38 cellular contexts compared by ENCODE assay signal in the genomic region with DNA sequence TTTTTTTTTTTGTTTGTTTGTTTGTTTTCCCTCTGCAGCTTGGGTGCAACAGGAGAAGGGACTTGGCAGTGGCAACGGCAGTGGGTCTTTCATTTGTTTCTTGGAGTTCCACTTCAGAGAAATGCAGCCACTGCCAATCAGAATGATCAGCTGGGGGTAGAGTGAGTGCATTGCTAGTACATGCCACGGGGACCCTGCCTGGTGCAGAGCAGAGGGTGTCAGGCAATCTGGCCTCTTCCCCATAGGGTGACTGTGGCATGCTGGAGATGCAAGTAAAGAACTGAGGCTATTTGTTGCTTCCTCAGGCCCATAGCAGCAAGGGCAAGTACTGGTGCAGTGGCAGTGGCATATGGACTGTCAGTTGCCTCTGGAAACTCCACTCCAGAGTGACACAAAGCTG.
"Had no signal": no experiment of that assay in that cellular context is flagged by ENCODE, and none has a peak within 500 bp of the region (broad histone marks: within the 10 kb centered on the region; RNA-seq: fewer than 3 reads in every experiment).

No MANE protein-coding gene starts in this region.

- H3K4me1 ChIP-seq: ascending aorta, body of pancreas, breast epithelium had no signal

- ATAC-seq: activated naive CD4-positive, alpha-beta T cell treated with anti-CD3 and anti-CD28 coated beads, Interleukin-2, amount 50 U/mL, for 72 hours; activated naive CD8-positive, alpha-beta T cell treated with anti-CD3 and anti-CD28 coated beads, Interleukin-2, amount 50 U/mL, for 24 hours; activated T-cell treated with anti-CD3 and anti-CD28 coated beads, Interleukin-2, amount 50 U/mL, for 4 hours; activated T-cell treated with anti-CD3 and anti-CD28 coated beads, Interleukin-2, amount 50 U/mL, for 72 hours; activated T-helper 17 cell treated with anti-CD3 and anti-CD28 coated beads, Interleukin-2, amount 50 U/mL, for 72 hours; body of pancreas had no signal

- DNase-seq: activated effector memory CD4-positive, alpha-beta T cell treated with anti-CD3 and anti-CD28 coated beads, Interleukin-2, amount 50 U/mL, for 16 hours; activated effector memory CD4-positive, alpha-beta T cell treated with Interleukin-2 at 50 U/mL for 16 hours; activated gamma-delta T cell; activated gamma-delta T cell treated with Interleukin-2 at 50 U/mL for 16 hours; activated naive CD4-positive, alpha-beta T cell; activated naive CD4-positive, alpha-beta T cell treated with anti-CD3 and anti-CD28 coated beads for 36 hours; activated naive CD4-positive, alpha-beta T cell treated with anti-CD3 and anti-CD28 coated beads, Interleukin-2, amount 10 ng/mL, durations not matched to agents 7 days and 5 days; activated naive CD4-positive, alpha-beta T cell treated with anti-CD3 and anti-CD28 coated beads, Interleukin-2, amount 50 U/mL, for 16 hours; activated naive CD4-positive, alpha-beta T cell treated with Interleukin-2 at 50 U/mL for 16 hours; activated naive CD8-positive, alpha-beta T cell treated with anti-CD3 and anti-CD28 coated beads for 36 hours; activated naive CD8-positive, alpha-beta T cell treated with anti-CD3 and anti-CD28 coated beads, Interleukin-2, amount 10 ng/mL, durations not matched to agents 7 days and 5 days; activated naive CD8-positive, alpha-beta T cell treated with anti-CD3 and anti-CD28 coated beads, Interleukin-2, amount 50 U/mL, for 24 hours; activated T-cell treated with anti-CD3 and anti-CD28 coated beads, Interleukin-2, amount 50 U/mL, for 1 hour; activated T-cell treated with anti-CD3 and anti-CD28 coated beads, Interleukin-2, amount 50 U/mL, for 24 hours; activated T-cell treated with anti-CD3 and anti-CD28 coated beads, Interleukin-2, amount 50 U/mL, for 4 hours; activated T-cell treated with anti-CD3 and anti-CD28 coated beads, Interleukin-2, amount 50 U/mL, for 48 hours; activated T-cell treated with anti-CD3 and anti-CD28 coated beads, Interleukin-2, amount 50 U/mL, for 72 hours; adrenal gland; amniotic stem cell; amygdala; anterior cingulate cortex; aorta; body of pancreas; brain microvascular endothelial cell; caudate nucleus; central memory CD4-positive, alpha-beta T cell; cerebellar nuclear complex had no signal

- H3K9me3 ChIP-seq: adrenal gland, ascending aorta, body of pancreas, breast epithelium had no signal

- H3K27me3 ChIP-seq: adrenal gland, ascending aorta, body of pancreas, brain microvascular endothelial cell, breast epithelium, cardiac muscle cell had no signal

- H3K27ac Mint-ChIP-seq: activated naive CD4-positive, alpha-beta T cell treated with anti-CD3 and anti-CD28 coated beads for 36 hours; activated naive CD4-positive, alpha-beta T cell treated with anti-CD3 and anti-CD28 coated beads, Interleukin-2, amount 10 ng/mL, durations not matched to agents 7 days and 5 days; activated naive CD4-positive, alpha-beta T cell treated with anti-CD3 and anti-CD28 coated beads, Interleukin-2, amount 50 U/mL, for 24 hours; activated naive CD8-positive, alpha-beta T cell; activated naive CD8-positive, alpha-beta T cell treated with anti-CD3 and anti-CD28 coated beads for 36 hours; activated naive CD8-positive, alpha-beta T cell treated with anti-CD3 and anti-CD28 coated beads, Interleukin-2, amount 10 ng/mL, durations not matched to agents 7 days and 5 days; activated naive CD8-positive, alpha-beta T cell treated with anti-CD3 and anti-CD28 coated beads, Interleukin-2, amount 50 U/mL, for 24 hours; activated T-cell treated with anti-CD3 and anti-CD28 coated beads, Interleukin-2, amount 50 U/mL, for 24 hours; activated T-cell treated with anti-CD3 and anti-CD28 coated beads, Interleukin-2, amount 50 U/mL, for 72 hours; activated T-helper 1 cell treated with anti-CD3 and anti-CD28 coated beads, Interleukin-12 subunit alpha, Interleukin-12 subunit beta, Interleukin-2, Interleukin-4 antibody, amounts not matched to agents 30 ng/mL and 10 ng/mL and 1 ng/mL, durations not matched to agents 14 hours and 24 hours and 36 hours; activated T-helper 17 cell treated with anti-CD3 and anti-CD28 coated beads, Interleukin-2, amount 50 U/mL, for 72 hours; activated T-helper 2 cell treated with anti-CD3 and anti-CD28 coated beads, Interferon-gamma antibody, Interleukin-2, Interleukin-4, amounts not matched to agents 10 μg/mL and 5 μg/mL and 100 μg/mL, durations not matched to agents 14 hours and 24 hours and 36 hours; brain had no signal

- H3K36me3 ChIP-seq: adrenal gland, ascending aorta, brain microvascular endothelial cell, breast epithelium, cardiac muscle cell had no signal

- H3K27ac ChIP-seq: adrenal gland, ascending aorta, body of pancreas, brain microvascular endothelial cell, breast epithelium, cardiac muscle cell had no signal

- H3K36me3 Mint-ChIP-seq: activated naive CD4-positive, alpha-beta T cell treated with anti-CD3 and anti-CD28 coated beads, Interleukin-2, amount 10 ng/mL, durations not matched to agents 7 days and 5 days; activated naive CD4-positive, alpha-beta T cell treated with anti-CD3 and anti-CD28 coated beads, Interleukin-2, amount 50 U/mL, for 24 hours; activated naive CD4-positive, alpha-beta T cell treated with anti-CD3 and anti-CD28 coated beads, Interleukin-2, amount 50 U/mL, for 72 hours; activated naive CD8-positive, alpha-beta T cell; activated naive CD8-positive, alpha-beta T cell treated with anti-CD3 and anti-CD28 coated beads for 36 hours; activated naive CD8-positive, alpha-beta T cell treated with anti-CD3 and anti-CD28 coated beads, Interleukin-2, amount 10 ng/mL, durations not matched to agents 7 days and 5 days; brain had no signal

- H3K4me1 Mint-ChIP-seq: activated naive CD4-positive, alpha-beta T cell treated with anti-CD3 and anti-CD28 coated beads, Interleukin-2, amount 10 ng/mL, durations not matched to agents 7 days and 5 days; activated naive CD4-positive, alpha-beta T cell treated with anti-CD3 and anti-CD28 coated beads, Interleukin-2, amount 50 U/mL, for 24 hours; activated naive CD8-positive, alpha-beta T cell treated with anti-CD3 and anti-CD28 coated beads for 36 hours; activated naive CD8-positive, alpha-beta T cell treated with anti-CD3 and anti-CD28 coated beads, Interleukin-2, amount 10 ng/mL, durations not matched to agents 7 days and 5 days; activated naive CD8-positive, alpha-beta T cell treated with anti-CD3 and anti-CD28 coated beads, Interleukin-2, amount 50 U/mL, for 24 hours; activated T-helper 17 cell treated with anti-CD3 and anti-CD28 coated beads, Interleukin-2, amount 50 U/mL, for 72 hours; brain; central memory CD8-positive, alpha-beta T cell had no signal

- H3K4me3 ChIP-seq: adrenal gland, ascending aorta, body of pancreas, breast epithelium, cardiac muscle cell had no signal

- H3K4me3 Mint-ChIP-seq: activated naive CD4-positive, alpha-beta T cell treated with anti-CD3 and anti-CD28 coated beads for 36 hours; activated naive CD4-positive, alpha-beta T cell treated with anti-CD3 and anti-CD28 coated beads, Interleukin-2, amount 10 ng/mL, durations not matched to agents 7 days and 5 days; activated naive CD4-positive, alpha-beta T cell treated with anti-CD3 and anti-CD28 coated beads, Interleukin-2, amount 50 U/mL, for 24 hours; activated naive CD8-positive, alpha-beta T cell; activated naive CD8-positive, alpha-beta T cell treated with anti-CD3 and anti-CD28 coated beads for 36 hours; activated naive CD8-positive, alpha-beta T cell treated with anti-CD3 and anti-CD28 coated beads, Interleukin-2, amount 10 ng/mL, durations not matched to agents 7 days and 5 days; activated naive CD8-positive, alpha-beta T cell treated with anti-CD3 and anti-CD28 coated beads, Interleukin-2, amount 50 U/mL, for 24 hours; activated T-cell treated with anti-CD3 and anti-CD28 coated beads, Interleukin-2, amount 50 U/mL, for 24 hours; activated T-cell treated with anti-CD3 and anti-CD28 coated beads, Interleukin-2, amount 50 U/mL, for 4 hours; activated T-cell treated with anti-CD3 and anti-CD28 coated beads, Interleukin-2, amount 50 U/mL, for 72 hours; activated T-helper 1 cell treated with anti-CD3 and anti-CD28 coated beads, Interleukin-12 subunit alpha, Interleukin-12 subunit beta, Interleukin-2, Interleukin-4 antibody, amounts not matched to agents 30 ng/mL and 10 ng/mL and 1 ng/mL, durations not matched to agents 14 hours and 24 hours and 36 hours; activated T-helper 17 cell treated with anti-CD3 and anti-CD28 coated beads, Interleukin-2, amount 50 U/mL, for 72 hours; brain; central memory CD8-positive, alpha-beta T cell had no signal

- H3K27me3 Mint-ChIP-seq: activated naive CD4-positive, alpha-beta T cell treated with anti-CD3 and anti-CD28 coated beads, Interleukin-2, amount 10 ng/mL, durations not matched to agents 7 days and 5 days; activated naive CD4-positive, alpha-beta T cell treated with anti-CD3 and anti-CD28 coated beads, Interleukin-2, amount 50 U/mL, for 24 hours; activated naive CD8-positive, alpha-beta T cell; activated naive CD8-positive, alpha-beta T cell treated with anti-CD3 and anti-CD28 coated beads for 36 hours; activated naive CD8-positive, alpha-beta T cell treated with anti-CD3 and anti-CD28 coated beads, Interleukin-2, amount 10 ng/mL, durations not matched to agents 7 days and 5 days; activated naive CD8-positive, alpha-beta T cell treated with anti-CD3 and anti-CD28 coated beads, Interleukin-2, amount 50 U/mL, for 24 hours; activated T-cell treated with anti-CD3 and anti-CD28 coated beads, Interleukin-2, amount 50 U/mL, for 24 hours; activated T-helper 17 cell treated with anti-CD3 and anti-CD28 coated beads, Interleukin-2, amount 50 U/mL, for 72 hours; central memory CD8-positive, alpha-beta T cell had no signal
